ENCODE assay signal across 2 cellular contexts in the genomic region with DNA sequence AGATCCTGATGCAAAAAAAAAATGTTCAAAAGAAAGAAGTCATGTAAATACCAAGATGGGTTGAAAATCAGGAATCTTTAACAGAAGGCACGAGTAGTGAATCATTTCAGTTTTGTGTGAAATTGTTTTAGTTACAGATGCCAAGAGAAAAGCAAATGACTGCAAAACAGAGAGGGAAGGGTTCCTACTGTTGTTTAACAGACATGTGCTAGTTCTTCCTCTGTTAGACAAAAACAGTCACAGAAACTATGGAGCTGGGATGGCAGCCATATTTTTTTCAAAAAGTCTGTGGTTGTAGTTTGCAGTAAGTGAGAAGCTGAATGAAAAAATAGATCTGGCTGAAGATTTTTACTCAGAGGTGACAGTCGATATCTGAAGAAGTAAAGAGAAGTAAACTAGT.
TF ChIP-seq lines count a peak whose summit lies in the region.

No MANE protein-coding gene starts in this region.

TF ChIP-seq in H1, 55 proteins besides CTCF, POLR2A, EP300 and RAD21 (continued from another document):
- TF ChIP-seq SP1 (IDR thresholded peaks at IDR 0.05; ENCODE audit: low read depth, low read length) (no peak), JUN (IDR thresholded peaks at IDR 0.05; ENCODE audit: low read depth, low read length) (no peak), TAF7 (optimal IDR thresholded peaks at IDR 0.05; ENCODE audit: borderline replicate concordance, low read depth, low read length) (no peak), KDM1A (IDR thresholded peaks at IDR 0.05; ENCODE audit: borderline replicate concordance, low read length) (no peak), CREB1 (IDR thresholded peaks at IDR 0.05) (no peak), RXRA (IDR thresholded peaks at IDR 0.05; ENCODE audit: insufficient read depth, low read depth, low read length) (no peak), RBBP5 (IDR thresholded peaks at IDR 0.05; ENCODE audit: borderline replicate concordance, low read depth, low read length) (no peak), CHD1 (IDR thresholded peaks at IDR 0.05; ENCODE audit: low read depth, low read length) (no peak), CEBPB (IDR thresholded peaks at IDR 0.05; ENCODE audit: low read depth, low read length) (no peak), KDM5A (IDR thresholded peaks at IDR 0.05; ENCODE audit: low read length) (no peak), SP4 (IDR thresholded peaks at IDR 0.05; ENCODE audit: low read length) (no peak), SAP30 (IDR thresholded peaks at IDR 0.05; ENCODE audit: insufficient read depth, insufficient replicate concordance, low read length) (no peak), GABPA (IDR thresholded peaks at IDR 0.05; ENCODE audit: borderline replicate concordance, insufficient read depth, low read length) (no peak)
- TF ChIP-seq, protein P1, sequence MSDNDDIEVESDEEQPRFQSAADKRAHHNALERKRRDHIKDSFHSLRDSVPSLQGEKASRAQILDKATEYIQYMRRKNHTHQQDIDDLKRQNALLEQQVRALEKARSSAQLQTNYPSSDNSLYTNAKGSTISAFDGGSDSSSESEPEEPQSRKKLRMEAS (IDR thresholded peaks at IDR 0.05) = no peak

TF ChIP-seq in neural cell, 6 proteins besides CTCF, POLR2A, EP300 and RAD21 (continued from another document):
- TF ChIP-seq, protein P2, sequence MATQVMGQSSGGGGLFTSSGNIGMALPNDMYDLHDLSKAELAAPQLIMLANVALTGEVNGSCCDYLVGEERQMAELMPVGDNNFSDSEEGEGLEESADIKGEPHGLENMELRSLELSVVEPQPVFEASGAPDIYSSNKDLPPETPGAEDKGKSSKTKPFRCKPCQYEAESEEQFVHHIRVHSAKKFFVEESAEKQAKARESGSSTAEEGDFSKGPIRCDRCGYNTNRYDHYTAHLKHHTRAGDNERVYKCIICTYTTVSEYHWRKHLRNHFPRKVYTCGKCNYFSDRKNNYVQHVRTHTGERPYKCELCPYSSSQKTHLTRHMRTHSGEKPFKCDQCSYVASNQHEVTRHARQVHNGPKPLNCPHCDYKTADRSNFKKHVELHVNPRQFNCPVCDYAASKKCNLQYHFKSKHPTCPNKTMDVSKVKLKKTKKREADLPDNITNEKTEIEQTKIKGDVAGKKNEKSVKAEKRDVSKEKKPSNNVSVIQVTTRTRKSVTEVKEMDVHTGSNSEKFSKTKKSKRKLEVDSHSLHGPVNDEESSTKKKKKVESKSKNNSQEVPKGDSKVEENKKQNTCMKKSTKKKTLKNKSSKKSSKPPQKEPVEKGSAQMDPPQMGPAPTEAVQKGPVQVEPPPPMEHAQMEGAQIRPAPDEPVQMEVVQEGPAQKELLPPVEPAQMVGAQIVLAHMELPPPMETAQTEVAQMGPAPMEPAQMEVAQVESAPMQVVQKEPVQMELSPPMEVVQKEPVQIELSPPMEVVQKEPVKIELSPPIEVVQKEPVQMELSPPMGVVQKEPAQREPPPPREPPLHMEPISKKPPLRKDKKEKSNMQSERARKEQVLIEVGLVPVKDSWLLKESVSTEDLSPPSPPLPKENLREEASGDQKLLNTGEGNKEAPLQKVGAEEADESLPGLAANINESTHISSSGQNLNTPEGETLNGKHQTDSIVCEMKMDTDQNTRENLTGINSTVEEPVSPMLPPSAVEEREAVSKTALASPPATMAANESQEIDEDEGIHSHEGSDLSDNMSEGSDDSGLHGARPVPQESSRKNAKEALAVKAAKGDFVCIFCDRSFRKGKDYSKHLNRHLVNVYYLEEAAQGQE (IDR thresholded peaks at IDR 0.05; ENCODE audit: borderline replicate concordance) = no peak
- TF ChIP-seq MXI1 (conservative IDR thresholded peaks at IDR 0.05; ENCODE audit: poor library complexity, severe bottlenecking) (no peak), POLR2AphosphoS5 (IDR thresholded peaks at IDR 0.05) (no peak), EZH2 (IDR thresholded peaks at IDR 0.05; ENCODE audit: borderline replicate concordance, insufficient read depth, low read length, poor library complexity, severe bottlenecking) (no peak), SMC3 (conservative IDR thresholded peaks at IDR 0.05; ENCODE audit: poor library complexity) (no peak)
